In genomic region chr21:28148400-28149064, GRCh38 we compare ENCODE assay signal across 17 cellular contexts.
DNase-seq lines count a peak whose midpoint lies in the region; ATAC-seq and TF ChIP-seq lines count a peak whose summit lies in the region.
"Had no signal": no experiment of that assay in that cellular context is flagged by ENCODE, and none has a peak within 500 bp of the region (broad histone marks: within the 10 kb centered on the region; RNA-seq: fewer than 3 reads in every experiment).

No MANE protein-coding gene starts in this region.

- no peak overlapping the region for H3K27ac Mint-ChIP-seq in activated CD4-positive, alpha-beta T cell treated with anti-CD3 and anti-CD28 coated beads, Interleukin-2, amount 10 ng/mL, durations not matched to agents 7 days and 5 days
- H3K27ac Mint-ChIP-seq: activated T-helper 1 cell treated with anti-CD3 and anti-CD28 coated beads, Interleukin-12 subunit alpha, Interleukin-12 subunit beta, Interleukin-2, Interleukin-4 antibody, amounts not matched to agents 30 ng/mL and 10 ng/mL and 1 ng/mL, durations not matched to agents 14 hours and 24 hours and 36 hours; type B pancreatic cell had no signal

- no peak overlapping the region for H3K4me3 Mint-ChIP-seq in activated CD4-positive, alpha-beta T cell treated with anti-CD3 and anti-CD28 coated beads, Interleukin-2, amount 10 ng/mL, durations not matched to agents 7 days and 5 days
- H3K4me3 Mint-ChIP-seq: activated T-helper 1 cell treated with anti-CD3 and anti-CD28 coated beads, Interleukin-12 subunit alpha, Interleukin-12 subunit beta, Interleukin-2, Interleukin-4 antibody, amounts not matched to agents 30 ng/mL and 10 ng/mL and 1 ng/mL, durations not matched to agents 14 hours and 24 hours and 36 hours; neural crest cell; type B pancreatic cell had no signal

- ATAC-seq in lower lobe of right lung: peak; percentile 50 to 65
- ATAC-seq in GM18873 (IDR thresholded peaks at IDR 0.05; ENCODE audit: low FRiP score, unreplicated experiment): no peak

- no peaks in the 10 kb centered on the region for H3K27me3 Mint-ChIP-seq in activated CD4-positive, alpha-beta T cell treated with anti-CD3 and anti-CD28 coated beads, Interleukin-2, amount 10 ng/mL, durations not matched to agents 7 days and 5 days
- H3K27me3 Mint-ChIP-seq: type B pancreatic cell had no signal

- no peaks in the 10 kb centered on the region for H3K9me3 ChIP-seq in lower lobe of right lung
- H3K9me3 ChIP-seq: adrenal gland had no signal

- no peaks in the 10 kb centered on the region for H3K4me1 Mint-ChIP-seq in activated CD4-positive, alpha-beta T cell treated with anti-CD3 and anti-CD28 coated beads, Interleukin-2, amount 10 ng/mL, durations not matched to agents 7 days and 5 days
- H3K4me1 Mint-ChIP-seq: neural crest cell had no signal

- CTCF ChIA-PET in activated CD4-positive, alpha-beta T cell treated with anti-CD3 and anti-CD28 coated beads, Interleukin-2, amount 10 ng/mL, durations not matched to agents 7 days and 5 days (lab: Charles Lee): interaction anchor here (0.6 kb wide), 1 partner anchor 1168 kb away, joined by 3 read pairs; no protein-coding TSS in a partner anchor

- no peaks in the 10 kb centered on the region for H3K9me3 Mint-ChIP-seq in activated CD4-positive, alpha-beta T cell treated with anti-CD3 and anti-CD28 coated beads, Interleukin-2, amount 10 ng/mL, durations not matched to agents 7 days and 5 days
- H3K9me3 Mint-ChIP-seq: activated T-helper 1 cell treated with anti-CD3 and anti-CD28 coated beads, Interleukin-12 subunit alpha, Interleukin-12 subunit beta, Interleukin-2, Interleukin-4 antibody, amounts not matched to agents 30 ng/mL and 10 ng/mL and 1 ng/mL, durations not matched to agents 14 hours and 24 hours and 36 hours; neural crest cell had no signal

- H3K4me3 ChIP-seq in epithelial cell of esophagus (ENCODE audit: low read length) (no peak overlapping the region), lower lobe of right lung (no peak overlapping the region)
- H3K4me3 ChIP-seq: adrenal gland had no signal

- DNase-seq in NCI-H446 treated with DMSO at 0.1 percent for 48 hours (lab: John Stamatoyannopoulos, UW): peak; percentile 45
- peak; percentile 28 for DNase-seq in epithelial cell of esophagus (ENCODE audit: low read depth)
- DNase-seq in lower lobe of right lung: no peak
- no peak for DNase-seq in activated CD4-positive, alpha-beta T cell treated with anti-CD3 and anti-CD28 coated beads for 4 hours
- no peak for DNase-seq in activated CD4-positive, alpha-beta T cell treated with anti-CD3 and anti-CD28 coated beads, Interleukin-2, amount 10 ng/mL, durations not matched to agents 7 days and 5 days
- DNase-seq in GM19238 (ENCODE audit: insufficient read length, low spot score): no peak
- DNase-seq: activated CD4-positive, alpha-beta T cell treated with anti-CD3 and anti-CD28 coated beads, Interleukin-2, amount 50 U/mL, for 48 hours; cortex of kidney; mammary epithelial cell; NCI-H2081 treated with DMSO at 0.1 percent for 48 hours; stimulated activated CD4-positive, alpha-beta T cell treated with anti-CD3 and anti-CD28 coated beads, Interleukin-4, amount 100 ng/mL, for 24 hours had no signal

- H3K36me3 ChIP-seq in lower lobe of right lung: no peaks in the 10 kb centered on the region
- H3K36me3 ChIP-seq: adrenal gland had no signal

- TF ChIP-seq CTCF in C4-2B (conservative IDR thresholded peaks at IDR 0.05) (no peak), epithelial cell of esophagus (IDR thresholded peaks at IDR 0.05; ENCODE audit: insufficient read depth, low read depth, low read length, missing control alignments) (no peak), lower lobe of right lung (IDR thresholded peaks at IDR 0.05) (no peak)

- H3K27me3 ChIP-seq in lower lobe of right lung (ENCODE audit: low read depth): no peaks in the 10 kb centered on the region
- H3K27me3 ChIP-seq: adrenal gland had no signal

- no peaks in the 10 kb centered on the region for H3K4me1 ChIP-seq in lower lobe of right lung
- H3K4me1 ChIP-seq: adrenal gland had no signal

- H3K27ac ChIP-seq in C4-2B (peak overlapping the region; percentile 26; the same call in 1 of the 2 replicates), lower lobe of right lung (no peak overlapping the region)
- H3K27ac ChIP-seq: adrenal gland had no signal

- intact Hi-C loops in lower lobe of right lung (cut with DNase I): no loop called here

- no peaks in the 10 kb centered on the region for H3K36me3 Mint-ChIP-seq in activated CD4-positive, alpha-beta T cell treated with anti-CD3 and anti-CD28 coated beads, Interleukin-2, amount 10 ng/mL, durations not matched to agents 7 days and 5 days (ENCODE audit: low read depth)
- H3K36me3 Mint-ChIP-seq: type B pancreatic cell had no signal

- POLR2A ChIA-PET in activated CD4-positive, alpha-beta T cell treated with anti-CD3 and anti-CD28 coated beads, Interleukin-2, amount 10 ng/mL, durations not matched to agents 7 days and 5 days (lab: Charles Lee): no interaction called here

Comparison
In these comparisons a context has a peak if more than half of its experiments do, and no peak if none do; other contexts are left out.
1. DNase-seq: peak in NCI-H446 treated with DMSO at 0.1 percent for 48 hours (single experiment) and epithelial cell of esophagus (single experiment); none in lower lobe of right lung (single experiment), activated CD4-positive, alpha-beta T cell treated with anti-CD3 and anti-CD28 coated beads for 4 hours (0 of 2), activated CD4-positive, alpha-beta T cell treated with anti-CD3 and anti-CD28 coated beads, Interleukin-2, amount 10 ng/mL, durations not matched to agents 7 days and 5 days (single experiment) and GM19238 (single experiment).